ENCODE assay signal across 23 cellular contexts in the genomic region with DNA sequence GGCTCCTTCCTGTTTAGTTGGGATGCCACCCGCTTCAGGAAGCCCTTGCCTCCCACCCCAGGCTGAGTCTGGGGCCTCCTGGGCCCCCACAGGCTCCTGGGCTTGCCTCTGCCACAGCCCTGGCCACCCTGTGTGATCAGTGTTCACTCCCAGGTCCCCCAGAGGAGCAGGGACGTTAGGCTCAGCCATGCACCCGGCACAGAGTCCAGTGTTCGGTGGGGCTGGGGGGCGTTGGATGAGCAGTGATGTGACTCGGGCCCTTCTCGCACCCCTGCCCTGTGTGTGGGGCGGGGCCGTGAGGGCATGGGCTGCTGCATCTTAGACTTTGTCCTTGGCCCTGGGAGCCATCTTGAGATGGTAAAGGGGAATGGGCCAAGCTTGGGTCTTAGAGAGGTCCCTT. TPM values are rescaled to one million over a fixed set of nuclear protein-coding genes. Genes with fewer than 3 reads are reported as not detected.
"Had no signal": no experiment of that assay in that cellular context is flagged by ENCODE, and none has a peak within 500 bp of the region (broad histone marks: within the 10 kb centered on the region; RNA-seq: fewer than 3 reads in every experiment).

No MANE protein-coding gene starts in this region.

- H3K4me3 Mint-ChIP-seq: dendritic cell treated with granulocyte-macrophage colony-stimulating factor and Interleukin-4, amounts not matched to agents 40 ng/mL and 50 ng/mL, for 4 days; effector memory CD8-positive, alpha-beta T cell; memory B cell; natural killer cell treated with Interleukin-12 subunit alpha and Interleukin-12 subunit beta and Interleukin-15 and Interleukin-18, amount 100 ng/mL, for 72 hours; neural progenitor cell had no signal

- DNase-seq: effector memory CD8-positive, alpha-beta T cell; gastrocnemius medialis; islet precursor cell; lower lobe of right lung; midbrain; occipital lobe; sigmoid colon; stimulated activated CD4-positive, alpha-beta T cell treated with anti-CD3 and anti-CD28 coated beads, Interleukin-12 subunit alpha, Interleukin-12 subunit beta, amount 100 ng/mL, for 4 hours; stimulated activated naive CD4-positive, alpha-beta T cell; stomach; substantia nigra; transverse colon had no signal

- H3K27ac ChIP-seq: epithelial cell of prostate, esophagus muscularis mucosa, gastrocnemius medialis, left lung, lower lobe of right lung, neural progenitor cell, parathyroid adenoma, prostate gland, sigmoid colon, skin epidermis, stomach, thoracic aorta, transverse colon had no signal

- H3K4me3 ChIP-seq: esophagus muscularis mucosa, gastrocnemius medialis, left lung, lower lobe of right lung, neural progenitor cell, prostate gland, sigmoid colon, skin epidermis, stomach, thoracic aorta, transverse colon had no signal

- H3K9me3 ChIP-seq: esophagus muscularis mucosa, gastrocnemius medialis, left lung, lower lobe of right lung, prostate gland, sigmoid colon, stomach, thoracic aorta, transverse colon had no signal

- H3K4me1 ChIP-seq: neural progenitor cell, parathyroid adenoma, prostate gland had no signal

- H3K9me3 Mint-ChIP-seq: dendritic cell treated with granulocyte-macrophage colony-stimulating factor and Interleukin-4, amounts not matched to agents 40 ng/mL and 50 ng/mL, for 4 days; effector memory CD8-positive, alpha-beta T cell; memory B cell; natural killer cell treated with Interleukin-12 subunit alpha and Interleukin-12 subunit beta and Interleukin-15 and Interleukin-18, amount 100 ng/mL, for 72 hours; neural progenitor cell had no signal

- H3K27ac Mint-ChIP-seq: dendritic cell treated with granulocyte-macrophage colony-stimulating factor and Interleukin-4, amounts not matched to agents 40 ng/mL and 50 ng/mL, for 4 days; effector memory CD8-positive, alpha-beta T cell; natural killer cell treated with Interleukin-12 subunit alpha and Interleukin-12 subunit beta and Interleukin-15 and Interleukin-18, amount 100 ng/mL, for 72 hours had no signal

- H3K36me3 ChIP-seq: gastrocnemius medialis, neural progenitor cell, prostate gland, sigmoid colon, thoracic aorta, transverse colon had no signal

- ATAC-seq: effector memory CD8-positive, alpha-beta T cell; gastrocnemius medialis; left lung; lower lobe of right lung had no signal

- H3K27me3 Mint-ChIP-seq: dendritic cell treated with granulocyte-macrophage colony-stimulating factor and Interleukin-4, amounts not matched to agents 40 ng/mL and 50 ng/mL, for 4 days; memory B cell; natural killer cell treated with Interleukin-12 subunit alpha and Interleukin-12 subunit beta and Interleukin-15 and Interleukin-18, amount 100 ng/mL, for 72 hours had no signal

- H3K36me3 Mint-ChIP-seq: natural killer cell treated with Interleukin-12 subunit alpha and Interleukin-12 subunit beta and Interleukin-15 and Interleukin-18, amount 100 ng/mL, for 72 hours; neural progenitor cell had no signal

- H3K27me3 ChIP-seq: esophagus muscularis mucosa, gastrocnemius medialis, left lung, neural progenitor cell, sigmoid colon, stomach, transverse colon had no signal

RNA-seq across cellular contexts. Expression of gene HTRA3, which starts 29.9 kb away (rescaled TPM):
- total RNA-seq: natural killer cell treated with Interleukin-12 subunit alpha and Interleukin-12 subunit beta and Interleukin-15 and Interleukin-18, amount 100 ng/mL, for 72 hours had no signal
